In the genomic region with DNA sequence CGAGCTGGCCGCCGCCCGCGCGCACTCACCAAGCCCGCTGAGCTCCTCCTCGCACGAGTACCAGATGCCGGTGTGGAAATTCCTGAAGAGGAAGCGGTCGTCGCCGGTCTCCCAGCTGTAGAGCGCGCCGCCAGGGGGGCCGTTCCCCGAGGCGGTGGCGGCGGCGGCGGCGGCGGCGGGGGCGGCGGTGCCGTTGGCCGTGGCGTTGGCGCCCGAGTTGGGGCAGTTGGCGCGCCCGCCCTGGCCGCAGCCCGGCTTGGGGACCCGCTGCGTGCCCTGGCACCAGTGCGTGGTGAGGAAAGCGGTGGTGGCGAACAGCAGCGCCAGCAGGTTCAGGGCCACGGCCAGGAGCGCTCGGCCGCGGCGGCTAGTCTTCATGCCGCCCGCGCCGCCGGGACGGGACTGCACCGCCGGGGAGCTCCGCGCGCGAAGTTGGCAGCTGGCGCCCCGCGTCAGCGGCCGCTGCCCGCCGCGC, we compare ENCODE assay signal across 1 cellular context.
TF ChIP-seq lines count a peak whose summit lies in the region.

No MANE protein-coding gene starts in this region.

TF ChIP-seq in neural cell, 6 proteins besides CTCF, POLR2A, EP300 and RAD21 (continued from another document):
- TF ChIP-seq, protein P1, sequence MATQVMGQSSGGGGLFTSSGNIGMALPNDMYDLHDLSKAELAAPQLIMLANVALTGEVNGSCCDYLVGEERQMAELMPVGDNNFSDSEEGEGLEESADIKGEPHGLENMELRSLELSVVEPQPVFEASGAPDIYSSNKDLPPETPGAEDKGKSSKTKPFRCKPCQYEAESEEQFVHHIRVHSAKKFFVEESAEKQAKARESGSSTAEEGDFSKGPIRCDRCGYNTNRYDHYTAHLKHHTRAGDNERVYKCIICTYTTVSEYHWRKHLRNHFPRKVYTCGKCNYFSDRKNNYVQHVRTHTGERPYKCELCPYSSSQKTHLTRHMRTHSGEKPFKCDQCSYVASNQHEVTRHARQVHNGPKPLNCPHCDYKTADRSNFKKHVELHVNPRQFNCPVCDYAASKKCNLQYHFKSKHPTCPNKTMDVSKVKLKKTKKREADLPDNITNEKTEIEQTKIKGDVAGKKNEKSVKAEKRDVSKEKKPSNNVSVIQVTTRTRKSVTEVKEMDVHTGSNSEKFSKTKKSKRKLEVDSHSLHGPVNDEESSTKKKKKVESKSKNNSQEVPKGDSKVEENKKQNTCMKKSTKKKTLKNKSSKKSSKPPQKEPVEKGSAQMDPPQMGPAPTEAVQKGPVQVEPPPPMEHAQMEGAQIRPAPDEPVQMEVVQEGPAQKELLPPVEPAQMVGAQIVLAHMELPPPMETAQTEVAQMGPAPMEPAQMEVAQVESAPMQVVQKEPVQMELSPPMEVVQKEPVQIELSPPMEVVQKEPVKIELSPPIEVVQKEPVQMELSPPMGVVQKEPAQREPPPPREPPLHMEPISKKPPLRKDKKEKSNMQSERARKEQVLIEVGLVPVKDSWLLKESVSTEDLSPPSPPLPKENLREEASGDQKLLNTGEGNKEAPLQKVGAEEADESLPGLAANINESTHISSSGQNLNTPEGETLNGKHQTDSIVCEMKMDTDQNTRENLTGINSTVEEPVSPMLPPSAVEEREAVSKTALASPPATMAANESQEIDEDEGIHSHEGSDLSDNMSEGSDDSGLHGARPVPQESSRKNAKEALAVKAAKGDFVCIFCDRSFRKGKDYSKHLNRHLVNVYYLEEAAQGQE (IDR thresholded peaks at IDR 0.05; ENCODE audit: borderline replicate concordance), result no peak
- TF ChIP-seq TAF1 (IDR thresholded peaks at IDR 0.05; ENCODE audit: low read depth), result no peak
- TF ChIP-seq MXI1 (conservative IDR thresholded peaks at IDR 0.05; ENCODE audit: poor library complexity, severe bottlenecking), result no peak
- no peak for TF ChIP-seq SMC3 (conservative IDR thresholded peaks at IDR 0.05; ENCODE audit: poor library complexity)
